ENCODE assay signal across 17 cellular contexts in genomic region chr2:237304763-237305514, GRCh38.
DNase-seq lines count a peak whose midpoint lies in the region; ATAC-seq and TF ChIP-seq lines count a peak whose summit lies in the region.
"Had no signal": no experiment of that assay in that cellular context is flagged by ENCODE, and none has a peak within 500 bp of the region (broad histone marks: within the 10 kb centered on the region; RNA-seq: fewer than 3 reads in every experiment).

No MANE protein-coding gene starts in this region.

- TF ChIP-seq CTCF in mammary epithelial cell (conservative IDR thresholded peaks at IDR 0.05 in 1 of 2, IDR thresholded peaks at IDR 0.05 in 1 of 2; ENCODE audit: extremely low read depth in 1 of 2, insufficient read depth in 1 of 2, low read depth in 1 of 2, low read length in 2 of 2) (no peak), GM10266 (IDR thresholded peaks at IDR 0.05; ENCODE audit: control insufficient read depth, insufficient read depth, low read depth, missing control alignments) (no peak)

- no peak overlapping the region for H3K9ac ChIP-seq in mammary epithelial cell (ENCODE audit: insufficient read depth, low read length)

- CTCF ChIA-PET in mammary epithelial cell (lab: Charles Lee; ENCODE audit: low non-redundant PET): no interaction called here

- in situ Hi-C loops in mammary epithelial cell (cut with MboI; ENCODE audit: low sequenced_read_pairs in 2 of 2): no loop called here

- 89% methylated on average over 2 of the region's 2 CpGs for WGBS in mammary epithelial cell (ENCODE audit: low coverage, missing lambda C conversion rate)

- dilution Hi-C loops in mammary epithelial cell (cut with HindIII; ENCODE audit: low sequenced_read_pairs): no loop called here

- no peaks in the 10 kb centered on the region for H3K27me3 ChIP-seq in mammary epithelial cell (ENCODE audit: insufficient read depth, low read length)

- H2AFZ ChIP-seq in mammary epithelial cell (ENCODE audit: low read depth, low read length): no peak overlapping the region

- intact Hi-C loops in mammary epithelial cell (cut with micrococcal nuclease): no loop called here

- DNase-seq in AG20443 (ENCODE audit: low spot score) (peak; percentile 79), M059J (ENCODE audit: low read depth) (peak; percentile 97), mammary epithelial cell (peak; percentile 82), kidney tubule cell (ENCODE audit: low spot score) (peak; percentile 90), GM10266 (ENCODE audit: extremely low spot score) (no peak), putamen (ENCODE audit: low spot score) (no peak)
- DNase-seq in stimulated activated naive CD4-positive, alpha-beta T cell (lab: John Stamatoyannopoulos, UW): no peak
- DNase-seq: activated CD4-positive, CD25-positive, alpha-beta regulatory T cell; activated T-cell treated with anti-CD3 and anti-CD28 coated beads for 4 hours; caudate nucleus; foreskin melanocyte; left colon; NCI-H1436 treated with DMSO at 0.1 percent for 48 hours; NCI-H524 treated with DMSO at 0.1 percent for 48 hours had no signal

- no peak for ATAC-seq in GM18519 (IDR thresholded peaks at IDR 0.05; ENCODE audit: low FRiP score, unreplicated experiment)
- ATAC-seq: HepG2, left colon had no signal

- no peak overlapping the region for H3K27ac ChIP-seq in mammary epithelial cell (ENCODE audit: insufficient read depth, low read depth, low read length)
- H3K27ac ChIP-seq: C4-2B had no signal

- no peaks in the 10 kb centered on the region for H4K20me1 ChIP-seq in mammary epithelial cell (ENCODE audit: insufficient read depth, low read length)

- no peak overlapping the region for H3K4me3 ChIP-seq in mammary epithelial cell (replicated peaks in 1 of 3; ENCODE audit: insufficient read depth in 1 of 3, low read depth in 2 of 3, low read length in 3 of 3)

- no peaks in the 10 kb centered on the region for H3K79me2 ChIP-seq in mammary epithelial cell (ENCODE audit: insufficient read depth, low read length)

- peaks cover 8% of the 10 kb centered on the region for H3K9me3 ChIP-seq in mammary epithelial cell (replicated peaks; ENCODE audit: insufficient read depth, low read length)

- no TSS peak for BruUV-seq in mammary epithelial cell (replicated peaks; lab: Mats Ljungman, UMichigan)

- no peaks in the 10 kb centered on the region for H3K36me3 ChIP-seq in mammary epithelial cell (ENCODE audit: insufficient read depth, low read length)

- peak overlapping the region; percentile 10 for H3K4me2 ChIP-seq in mammary epithelial cell (ENCODE audit: insufficient read depth, low read depth, low read length)

- peaks cover 28% of the 10 kb centered on the region for H3K4me1 ChIP-seq in mammary epithelial cell (ENCODE audit: insufficient read depth, low read length)

Comparison
In these comparisons a context has a peak if more than half of its experiments do, and no peak if none do; other contexts are left out.
1. DNase-seq: peak in AG20443 (single experiment), M059J (single experiment), mammary epithelial cell (single experiment) and kidney tubule cell (single experiment); none in stimulated activated naive CD4-positive, alpha-beta T cell (0 of 6), GM10266 (single experiment) and putamen (single experiment).